In genomic region chr2:74606927-74607326, GRCh38 we compare ENCODE assay signal across 1 cellular context.
A peak's percentile ranks its signal among the peaks of the same experiment; 100 is the strongest.
TF ChIP-seq lines count a peak whose summit lies in the region.

No MANE protein-coding gene starts in this region.

TF ChIP-seq in K562, 482 proteins besides CTCF, POLR2A, EP300 and RAD21:
- TF ChIP-seq REST (CRISPR knock-in tag; IDR thresholded peaks at IDR 0.05; ENCODE audit: low read depth) (no peak), GABPB2 (CRISPR knock-in tag; conservative IDR thresholded peaks at IDR 0.05) (no peak), ZNF395 (CRISPR knock-in tag; IDR thresholded peaks at IDR 0.05) (no peak), HMG20A (CRISPR knock-in tag; conservative IDR thresholded peaks at IDR 0.05) (no peak), DMBX1 (CRISPR knock-in tag; IDR thresholded peaks at IDR 0.05; ENCODE audit: borderline replicate concordance) (no peak), ZNF57 (CRISPR knock-in tag; IDR thresholded peaks at IDR 0.05) (no peak), NR1H2 (CRISPR knock-in tag; IDR thresholded peaks at IDR 0.05) (no peak), HNRNPH1 (optimal IDR thresholded peaks at IDR 0.05; ENCODE audit: low read depth, low read length) (no peak), MGA (IDR thresholded peaks at IDR 0.05) (peak; percentile 48), CC2D1A (IDR thresholded peaks at IDR 0.05) (no peak), ZNF324 (CRISPR knock-in tag; IDR thresholded peaks at IDR 0.05) (no peak), ZNF140 (CRISPR knock-in tag; IDR thresholded peaks at IDR 0.05) (no peak), MYC (IDR thresholded peaks at IDR 0.05; ENCODE audit: low read depth, low read length) (0 out of 2 replicates have a peak, but pooled peaks have one; percentile 27), MYC (CRISPR knock-in tag; IDR thresholded peaks at IDR 0.05; ENCODE audit: borderline replicate concordance, low read depth) (no peak), DACH1 (IDR thresholded peaks at IDR 0.05; ENCODE audit: partially characterized antibody) (no peak), BRCA1 (IDR thresholded peaks at IDR 0.05) (no peak), BRCA1 (CRISPR knock-in tag; IDR thresholded peaks at IDR 0.05) (no peak), ZFP91 (CRISPR knock-in tag; IDR thresholded peaks at IDR 0.05) (no peak), L3MBTL2 (IDR thresholded peaks at IDR 0.05) (peak; percentile 60), ZNF277 (CRISPR knock-in tag; IDR thresholded peaks at IDR 0.05; ENCODE audit: borderline replicate concordance) (no peak), ZNF134 (CRISPR knock-in tag; conservative IDR thresholded peaks at IDR 0.05) (no peak), E2F6 (IDR thresholded peaks at IDR 0.05; ENCODE audit: borderline replicate concordance in 1 of 2, extremely low read depth in 1 of 2, insufficient read depth in 1 of 2, insufficient read length in 1 of 2, low read depth in 1 of 2, low read length in 1 of 2, poor library complexity in 1 of 2, severe bottlenecking in 1 of 2) (no peak), MAX (CRISPR knock-in tag; IDR thresholded peaks at IDR 0.05) (no peak)
